ENCODE assay signal across 20 cellular contexts in the genomic region with DNA sequence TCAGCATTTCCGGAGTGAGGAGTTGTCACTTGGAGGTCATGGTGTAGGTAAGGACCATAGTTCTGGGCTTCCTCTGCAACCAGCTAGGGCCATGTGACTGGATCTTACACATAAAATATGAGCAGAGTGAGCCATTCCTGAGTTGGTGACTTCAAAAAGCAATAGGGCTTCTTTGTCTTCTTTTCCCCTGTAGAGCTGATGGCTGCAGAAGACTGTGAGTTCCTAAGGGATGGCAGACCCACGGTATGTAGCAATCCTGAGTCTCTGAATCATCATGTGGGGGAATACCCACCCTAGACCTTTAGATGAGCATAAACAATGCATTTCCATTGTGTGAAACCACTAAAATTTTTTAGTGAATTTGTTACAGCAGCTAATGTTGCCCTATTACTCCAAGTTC.
DNase-seq lines count a peak whose midpoint lies in the region; ATAC-seq and TF ChIP-seq lines count a peak whose summit lies in the region.
"Had no signal": no experiment of that assay in that cellular context is flagged by ENCODE, and none has a peak within 500 bp of the region (broad histone marks: within the 10 kb centered on the region; RNA-seq: fewer than 3 reads in every experiment).

No MANE protein-coding gene starts in this region.

- no peaks in the 10 kb centered on the region for H3K9me3 Mint-ChIP-seq in mesothelial cell of epicardium
- H3K9me3 Mint-ChIP-seq: activated CD8-positive, alpha-beta T cell treated with anti-CD3 and anti-CD28 coated beads for 36 hours; stimulated activated effector memory CD8-positive, alpha-beta T cell treated with anti-CD3 and anti-CD28 coated beads, Interleukin-12 subunit alpha, Interleukin-12 subunit beta, amount 100 ng/mL, for 72 hours had no signal

- H3K79me2 ChIP-seq in mammary epithelial cell (ENCODE audit: insufficient read depth, low read length): no peaks in the 10 kb centered on the region

- peak overlapping the region; percentile 32 for H2AFZ ChIP-seq in mammary epithelial cell (ENCODE audit: low read depth, low read length)
- H2AFZ ChIP-seq: PC-9 had no signal

- H3K9ac ChIP-seq in mammary epithelial cell (ENCODE audit: insufficient read depth, low read length): no peak overlapping the region

- no peak overlapping the region for H3K4me3 Mint-ChIP-seq in mesothelial cell of epicardium
- H3K4me3 Mint-ChIP-seq: activated CD8-positive, alpha-beta T cell treated with anti-CD3 and anti-CD28 coated beads for 36 hours; stimulated activated effector memory CD8-positive, alpha-beta T cell treated with anti-CD3 and anti-CD28 coated beads, Interleukin-12 subunit alpha, Interleukin-12 subunit beta, amount 100 ng/mL, for 72 hours had no signal

- H3K4me1 ChIP-seq in mammary epithelial cell (ENCODE audit: insufficient read depth, low read length): peaks cover 8% of the 10 kb centered on the region
- H3K4me1 ChIP-seq: body of pancreas had no signal

- no peak overlapping the region for H3K4me3 ChIP-seq in mammary epithelial cell (replicated peaks in 1 of 3; ENCODE audit: insufficient read depth in 1 of 3, low read depth in 2 of 3, low read length in 3 of 3)
- H3K4me3 ChIP-seq: body of pancreas, PC-9 had no signal

- DNase-seq in AG20443 (ENCODE audit: low spot score) (peak; percentile 54), M059J (ENCODE audit: low read depth) (peak; percentile 89), mammary epithelial cell (peak; percentile 74), mesothelial cell of epicardium (ENCODE audit: low spot score in 2 of 2, unreplicated experiment in 2 of 2) (no peak), 8988T (no peak), NCI-H345 (lab: John Stamatoyannopoulos, UW) (no peak), left ventricle myocardium superior (no peak)
- DNase-seq: activated CD8-positive, alpha-beta T cell treated with anti-CD3 and anti-CD28 coated beads for 36 hours; body of pancreas; DMS79 treated with DMSO at 0.1 percent for 48 hours; effector CD8-positive, alpha-beta T cell; midbrain; NCI-H187; NCI-H510A treated with DMSO at 0.1 percent for 48 hours; PC-9 had no signal

- no peak for TF ChIP-seq CTCF in mammary epithelial cell (conservative IDR thresholded peaks at IDR 0.05 in 1 of 2, IDR thresholded peaks at IDR 0.05 in 1 of 2; ENCODE audit: extremely low read depth in 1 of 2, insufficient read depth in 1 of 2, low read depth in 1 of 2, low read length in 2 of 2)
- TF ChIP-seq CTCF in mesothelial cell of epicardium (IDR thresholded peaks at IDR 0.05; ENCODE audit: unreplicated experiment): no peak

- CTCF ChIA-PET in mammary epithelial cell (lab: Charles Lee; ENCODE audit: low non-redundant PET): no interaction called here

- no peak overlapping the region for H3K27ac ChIP-seq in mammary epithelial cell (ENCODE audit: insufficient read depth, low read depth, low read length)
- H3K27ac ChIP-seq: body of pancreas, C4-2B, neutrophil, PC-9 had no signal

- peaks cover 5% of the 10 kb centered on the region for H3K36me3 Mint-ChIP-seq in mesothelial cell of epicardium
- H3K36me3 Mint-ChIP-seq: stimulated activated effector memory CD8-positive, alpha-beta T cell treated with anti-CD3 and anti-CD28 coated beads, Interleukin-12 subunit alpha, Interleukin-12 subunit beta, amount 100 ng/mL, for 72 hours had no signal

- H3K4me1 Mint-ChIP-seq in mesothelial cell of epicardium: peaks cover 7% of the 10 kb centered on the region
- H3K4me1 Mint-ChIP-seq: stimulated activated effector memory CD8-positive, alpha-beta T cell treated with anti-CD3 and anti-CD28 coated beads, Interleukin-12 subunit alpha, Interleukin-12 subunit beta, amount 100 ng/mL, for 72 hours had no signal

- H3K27ac Mint-ChIP-seq in mesothelial cell of epicardium: peak overlapping the region; percentile 69
- H3K27ac Mint-ChIP-seq: activated CD8-positive, alpha-beta T cell treated with anti-CD3 and anti-CD28 coated beads for 36 hours; stimulated activated effector memory CD8-positive, alpha-beta T cell treated with anti-CD3 and anti-CD28 coated beads, Interleukin-12 subunit alpha, Interleukin-12 subunit beta, amount 100 ng/mL, for 72 hours had no signal

- H3K4me2 ChIP-seq in mammary epithelial cell (ENCODE audit: insufficient read depth, low read depth, low read length): no peak overlapping the region
- H3K4me2 ChIP-seq: PC-9 had no signal

- no peaks in the 10 kb centered on the region for H3K36me3 ChIP-seq in mammary epithelial cell (ENCODE audit: insufficient read depth, low read length)
- H3K36me3 ChIP-seq: neutrophil had no signal

- intact Hi-C loops in mammary epithelial cell (cut with micrococcal nuclease): no loop called here
- intact Hi-C loops in left ventricle myocardium superior (cut with micrococcal nuclease): no loop called here

- ATAC-seq in HG02981 (IDR thresholded peaks at IDR 0.05; ENCODE audit: unreplicated experiment): no peak
- ATAC-seq in left ventricle myocardium superior: no peak
- ATAC-seq: activated CD8-positive, alpha-beta T cell treated with anti-CD3 and anti-CD28 coated beads for 36 hours; body of pancreas; sciatic nerve; stimulated activated effector memory CD8-positive, alpha-beta T cell treated with anti-CD3 and anti-CD28 coated beads, Interleukin-12 subunit alpha, Interleukin-12 subunit beta, amount 100 ng/mL, for 72 hours had no signal

- in situ Hi-C loops in mammary epithelial cell (cut with MboI; ENCODE audit: low sequenced_read_pairs in 2 of 2): no loop called here

- no peaks in the 10 kb centered on the region for H3K27me3 ChIP-seq in mammary epithelial cell (ENCODE audit: insufficient read depth, low read length)
- H3K27me3 ChIP-seq: body of pancreas, neutrophil had no signal

- 50% methylated on average over 2 of the region's 2 CpGs for WGBS in mammary epithelial cell (ENCODE audit: low coverage, missing lambda C conversion rate)

- peaks cover 4% of the 10 kb centered on the region for H3K9me3 ChIP-seq in mammary epithelial cell (replicated peaks; ENCODE audit: insufficient read depth, low read length)
- H3K9me3 ChIP-seq: neutrophil had no signal

- BruUV-seq in mammary epithelial cell (replicated peaks; lab: Mats Ljungman, UMichigan): no TSS peak

- H4K20me1 ChIP-seq in mammary epithelial cell (ENCODE audit: insufficient read depth, low read length): no peaks in the 10 kb centered on the region

- H3K27me3 Mint-ChIP-seq in mesothelial cell of epicardium (ENCODE audit: low read depth): no peaks in the 10 kb centered on the region
- H3K27me3 Mint-ChIP-seq: activated CD8-positive, alpha-beta T cell treated with anti-CD3 and anti-CD28 coated beads for 36 hours had no signal

- dilution Hi-C loops in mammary epithelial cell (cut with HindIII; ENCODE audit: low sequenced_read_pairs): no loop called here

Comparison
In these comparisons a context has a peak if more than half of its experiments do, and no peak if none do; other contexts are left out.
1. DNase-seq: peak in AG20443 (single experiment), M059J (single experiment) and mammary epithelial cell (single experiment); none in mesothelial cell of epicardium (0 of 2), 8988T (single experiment), NCI-H345 (single experiment) and left ventricle myocardium superior (single experiment).